ENCODE assay signal across 8 cellular contexts in genomic region chr2:55616509-55617159, GRCh38. TPM values are rescaled to one million over a fixed set of nuclear protein-coding genes. Genes with fewer than 3 reads are reported as not detected.
DNase-seq lines count a peak whose midpoint lies in the region; ATAC-seq and TF ChIP-seq lines count a peak whose summit lies in the region.

No MANE protein-coding gene starts in this region.

- no peaks in the 10 kb centered on the region for H3F3A ChIP-seq in SK-N-SH (replicated peaks; ENCODE audit: insufficient read depth)

- DNase-seq in SK-N-SH (peak; percentile 44), breast epithelium (ENCODE audit: low spot score in 2 of 2) (peak in 1 of 2 donors; percentile 39), islet precursor cell (peak; percentile 54), type B pancreatic cell (ENCODE audit: extremely low spot score, unreplicated experiment) (no peak)

- peaks cover 18% of the 10 kb centered on the region for H3K36me3 Mint-ChIP-seq in stimulated activated memory B cell treated with anti-CD40 and anti-IgM and Interleukin-4, amounts not matched to agents 10 μg/mL and 1 μg/mL and 100 μg/mL, for 72 hours
- peaks cover 13% of the 10 kb centered on the region for H3K36me3 Mint-ChIP-seq in type B pancreatic cell

- H3K9ac ChIP-seq in ES-I3 (ENCODE audit: low read depth, low read length): peak overlapping the region; percentile 96
- H3K9ac ChIP-seq in SK-N-SH: peak overlapping the region; percentile 99

- no peaks in the 10 kb centered on the region for H3K9me3 ChIP-seq in ES-I3 (ENCODE audit: control insufficient read depth, insufficient read depth, low read length)
- no peaks in the 10 kb centered on the region for H3K9me3 ChIP-seq in KOPT-K1 (ENCODE audit: insufficient read depth, low read length, poor library complexity, severe bottlenecking)
- no peaks in the 10 kb centered on the region for H3K9me3 ChIP-seq in SK-N-SH
- no peaks in the 10 kb centered on the region for H3K9me3 ChIP-seq in breast epithelium

- H3K79me2 ChIP-seq in SK-N-SH (ENCODE audit: insufficient read depth): peaks cover 96% of the 10 kb centered on the region

- POLR2A ChIA-PET in SK-N-SH (lab: Yijun Ruan, JAX): interaction anchor here (1.4 kb wide), 1 partner anchor 197 kb away, joined by 3 read pairs; the partner anchor contains the start of gene CCDC88A

- ATAC-seq in GM21723 (IDR thresholded peaks at IDR 0.05; ENCODE audit: unreplicated experiment): peak; percentile 23
- peak; percentile 6 for ATAC-seq in stimulated activated memory B cell treated with anti-CD40 and anti-IgM and Interleukin-4, amounts not matched to agents 10 μg/mL and 1 μg/mL and 100 μg/mL, for 72 hours

- H2AFZ ChIP-seq in SK-N-SH (ENCODE audit: low read depth): peak overlapping the region; percentile 83; the same call in 1 of the 2 replicates

- TF ChIP-seq CTCF in SK-N-SH (IDR thresholded peaks at IDR 0.05) (no peak), breast epithelium (IDR thresholded peaks at IDR 0.05) (no peak), type B pancreatic cell (conservative IDR thresholded peaks at IDR 0.05) (no peak)

- no peak for TF ChIP-seq POLR2A in breast epithelium (IDR thresholded peaks at IDR 0.05)

- CTCF ChIA-PET in SK-N-SH (lab: Yijun Ruan, JAX): no interaction called here

- H3K4me3 Mint-ChIP-seq in stimulated activated memory B cell treated with anti-CD40 and anti-IgM and Interleukin-4, amounts not matched to agents 10 μg/mL and 1 μg/mL and 100 μg/mL, for 72 hours: no peak overlapping the region
- H3K4me3 Mint-ChIP-seq in type B pancreatic cell: no peak overlapping the region

- WGBS in SK-N-SH (ENCODE audit: low lambda C conversion rate): under 1% methylated on average over 23 of the region's 23 CpGs

- intact Hi-C loops in breast epithelium (cut with DNase I; ENCODE audit: low total_unique reads): no loop called here

- H3K4me3 ChIP-seq in SK-N-SH (ENCODE audit: low read depth in 2 of 2, low read length in 1 of 2) (peak overlapping the region; percentile 91 to 99), breast epithelium (peak overlapping the region; percentile 95 to 100 (median 99))

- no peak overlapping the region for H3K27ac Mint-ChIP-seq in stimulated activated memory B cell treated with anti-CD40 and anti-IgM and Interleukin-4, amounts not matched to agents 10 μg/mL and 1 μg/mL and 100 μg/mL, for 72 hours
- H3K27ac Mint-ChIP-seq in type B pancreatic cell: no peak overlapping the region

- H4K20me1 ChIP-seq in SK-N-SH (ENCODE audit: insufficient read depth): peaks cover 19% of the 10 kb centered on the region

- no peaks in the 10 kb centered on the region for H3K4me1 ChIP-seq in ES-I3 (ENCODE audit: insufficient read depth, low read length)
- H3K4me1 ChIP-seq in SK-N-SH (ENCODE audit: control insufficient read depth in 1 of 2, insufficient read depth in 2 of 2, low read depth in 1 of 2, low read length in 1 of 2): peaks cover 0 to 15% of the 10 kb centered on the region in 2 experiments; a peak in 2 of 4 replicates
- H3K4me1 ChIP-seq in breast epithelium: no peaks in the 10 kb centered on the region

- H3K27me3 Mint-ChIP-seq in stimulated activated memory B cell treated with anti-CD40 and anti-IgM and Interleukin-4, amounts not matched to agents 10 μg/mL and 1 μg/mL and 100 μg/mL, for 72 hours: no peaks in the 10 kb centered on the region
- H3K27me3 Mint-ChIP-seq in type B pancreatic cell: no peaks in the 10 kb centered on the region

- no peak for TF ChIP-seq EP300 in SK-N-SH (IDR thresholded peaks at IDR 0.05; ENCODE audit: borderline replicate concordance in 1 of 2, low read depth in 1 of 2, low read length in 1 of 2)

- no peak for TF ChIP-seq RAD21 in SK-N-SH (IDR thresholded peaks at IDR 0.05; ENCODE audit: low read length)

- peaks cover 12% of the 10 kb centered on the region for H3K4me1 Mint-ChIP-seq in stimulated activated memory B cell treated with anti-CD40 and anti-IgM and Interleukin-4, amounts not matched to agents 10 μg/mL and 1 μg/mL and 100 μg/mL, for 72 hours
- H3K4me1 Mint-ChIP-seq in type B pancreatic cell (ENCODE audit: unreplicated experiment): peaks cover 14% of the 10 kb centered on the region

- H3K27ac ChIP-seq in KOPT-K1 (ENCODE audit: low read depth, low read length, poor library complexity, severe bottlenecking) (peak overlapping the region; percentile 81), SK-N-SH (ENCODE audit: low read depth in 2 of 2, low read length in 1 of 2) (peak overlapping the region; percentile 93 to 94), breast epithelium (peak overlapping the region; percentile 99 to 100)

- H3K9me3 Mint-ChIP-seq in stimulated activated memory B cell treated with anti-CD40 and anti-IgM and Interleukin-4, amounts not matched to agents 10 μg/mL and 1 μg/mL and 100 μg/mL, for 72 hours: no peaks in the 10 kb centered on the region
- no peaks in the 10 kb centered on the region for H3K9me3 Mint-ChIP-seq in type B pancreatic cell

- peak overlapping the region; percentile 85 for H3K4me2 ChIP-seq in SK-N-SH

- H3K27me3 ChIP-seq in SK-N-SH (ENCODE audit: insufficient read depth): no peaks in the 10 kb centered on the region
- no peaks in the 10 kb centered on the region for H3K27me3 ChIP-seq in breast epithelium

- no peaks in the 10 kb centered on the region for H3K9me2 ChIP-seq in SK-N-SH

- no peaks in the 10 kb centered on the region; the same call in 1 of the 2 replicates for H3K36me3 ChIP-seq in ES-I3 (ENCODE audit: insufficient read depth, low read length)
- H3K36me3 ChIP-seq in KOPT-K1 (ENCODE audit: insufficient read depth, low read length): peaks cover 57% of the 10 kb centered on the region
- H3K36me3 ChIP-seq in SK-N-SH (replicated peaks in 1 of 2; ENCODE audit: control insufficient read depth in 1 of 2, insufficient read depth in 2 of 2, low read length in 1 of 2): peaks cover 24 to 33% of the 10 kb centered on the region in 2 experiments
- no peaks in the 10 kb centered on the region for H3K36me3 ChIP-seq in breast epithelium

TF ChIP-seq in SK-N-SH, 30 proteins besides CTCF, POLR2A, EP300 and RAD21:
- peak; percentile 90 for TF ChIP-seq MXI1 (IDR thresholded peaks at IDR 0.05; ENCODE audit: low read depth, low read length)
- no peak for TF ChIP-seq USF1 (IDR thresholded peaks at IDR 0.05; ENCODE audit: borderline replicate concordance, low read depth)
- 0 out of 2 replicates have a peak, but pooled peaks have one; percentile 31 for TF ChIP-seq MAX (IDR thresholded peaks at IDR 0.05; ENCODE audit: low read depth)

RNA-seq across cellular contexts. Expression of gene PPP4R3B, which starts 0.8 kb away (rescaled TPM):
- 9.3 and 11.0 TPM in 2 replicates for polyA plus RNA-seq in SK-N-SH (2012; rRNA removed)
- 12.1 and 14.0 TPM in 2 replicates for polyA plus RNA-seq in SK-N-SH (2012; cell fraction: cytosol; rRNA removed)
- polyA plus RNA-seq in SK-N-SH (2012; cell fraction: nucleus; rRNA removed): 12.4 and 13.3 TPM in 2 replicates
- total RNA-seq in breast epithelium: 10 to 100 TPM; 56.4 to 91.3 (median 71.4) TPM
- 54.6 and 59.4 TPM in 2 replicates for total RNA-seq in type B pancreatic cell (ENCODE audit: low replicate concordance)
